8 cellular contexts compared by ENCODE assay signal in genomic region chr5:125412051-125412560, GRCh38.
DNase-seq lines count a peak whose midpoint lies in the region; ATAC-seq and TF ChIP-seq lines count a peak whose summit lies in the region.

No MANE protein-coding gene starts in this region.

- peak overlapping the region; percentile 84 for H3K27ac ChIP-seq in parathyroid adenoma

- TF ChIP-seq CTCF in parathyroid adenoma (IDR thresholded peaks at IDR 0.05): peak; percentile 33

- peak overlapping the region; percentile 76 for H2AFZ ChIP-seq in parathyroid adenoma

- H3K9ac ChIP-seq in parathyroid adenoma: no peak overlapping the region

- peak overlapping the region; percentile 33 for H3K4me3 ChIP-seq in parathyroid adenoma (ENCODE audit: low read depth, low read length)

- peak; percentile 37 for DNase-seq in NCI-H526 treated with DMSO at 0.1 percent for 48 hours (lab: John Stamatoyannopoulos, UW)
- DNase-seq in fibroblast of peridontal ligament (ENCODE audit: extremely low read depth): peak; percentile 11
- no peak for DNase-seq in GF-D8 (lab: John Stamatoyannopoulos, UW)
- DNase-seq in stimulated activated CD4-positive, alpha-beta T cell treated with anti-CD3 and anti-CD28 coated beads, Interleukin-4, amount 100 ng/mL, for 4 hours: no peak
- no peak for DNase-seq in retina

- no peaks in the 10 kb centered on the region for H3K9me3 ChIP-seq in parathyroid adenoma (ENCODE audit: control insufficient read depth, low read length)

- no peaks in the 10 kb centered on the region for H3K36me3 ChIP-seq in parathyroid adenoma (ENCODE audit: control insufficient read depth, insufficient read depth, low read length)

- ATAC-seq in GM18519 (IDR thresholded peaks at IDR 0.05; ENCODE audit: low FRiP score, unreplicated experiment) (peak; percentile 46), HG02798 (IDR thresholded peaks at IDR 0.05; ENCODE audit: poor library complexity, unreplicated experiment) (peak; percentile 55)

- H3K4me2 ChIP-seq in parathyroid adenoma (ENCODE audit: low read length): peak overlapping the region; percentile 57

- H3K27me3 ChIP-seq in parathyroid adenoma (ENCODE audit: control insufficient read depth, insufficient read depth, low read length): no peaks in the 10 kb centered on the region

- no peaks in the 10 kb centered on the region for H3K79me2 ChIP-seq in parathyroid adenoma

- H3K4me1 ChIP-seq in parathyroid adenoma: peaks cover 30% of the 10 kb centered on the region

Comparison
In these comparisons a context has a peak if more than half of its experiments do, and no peak if none do; other contexts are left out.
1. DNase-seq: peak in NCI-H526 treated with DMSO at 0.1 percent for 48 hours (single experiment) and fibroblast of peridontal ligament (single experiment); none in GF-D8 (single experiment), stimulated activated CD4-positive, alpha-beta T cell treated with anti-CD3 and anti-CD28 coated beads, Interleukin-4, amount 100 ng/mL, for 4 hours (0 of 2) and retina (single experiment).